Comparison of ENCODE assay signal across 17 cellular contexts in genomic region chr16:57668259-57668563, GRCh38. TPM values are rescaled to one million over a fixed set of nuclear protein-coding genes. Genes with fewer than 3 reads are reported as not detected.
DNase-seq lines count a peak whose midpoint lies in the region; ATAC-seq, FAIRE-seq and TF ChIP-seq lines count a peak whose summit lies in the region.
"Had no signal": no experiment of that assay in that cellular context is flagged by ENCODE, and none has a peak within 500 bp of the region (broad histone marks: within the 10 kb centered on the region; RNA-seq: fewer than 3 reads in every experiment).

ADGRG3 (plus strand) TSS chr16:57668306; CDS start chr16:57668348, 42 bp downstream.

- H2AK5ac ChIP-seq in H9 (ENCODE audit: insufficient read length, low read length) = no peak within 1 kb of the TSS
- H2AK5ac ChIP-seq in mesenchymal stem cell (ENCODE audit: low read length, severe bottlenecking) = no peak within 1 kb of the TSS

- FAIRE-seq in K562 (lab: Jason Lieb, UNC) = no peak

- H3K18ac ChIP-seq in H9 (ENCODE audit: insufficient read length, low read depth, low read length) (no peak within 1 kb of the TSS), mesenchymal stem cell (ENCODE audit: low read depth in 1 of 2, low read length in 2 of 2) (no peak within 1 kb of the TSS)

- H3K9me3 Mint-ChIP-seq in H9 = no peaks in the 10 kb centered on the region
- no peaks in the 10 kb centered on the region for H3K9me3 Mint-ChIP-seq in stimulated activated effector memory CD8-positive, alpha-beta T cell treated with anti-CD3 and anti-CD28 coated beads, Interleukin-12 subunit alpha, Interleukin-12 subunit beta, amount 100 ng/mL, for 72 hours
- H3K9me3 Mint-ChIP-seq: activated naive CD4-positive, alpha-beta T cell treated with anti-CD3 and anti-CD28 coated beads, Interleukin-2, amount 50 U/mL, for 24 hours; activated T-cell treated with anti-CD3 and anti-CD28 coated beads, Interleukin-2, amount 50 U/mL, for 4 hours had no signal

- H4K91ac ChIP-seq in H9 (ENCODE audit: insufficient read length, low read depth, low read length) = no peak within 1 kb of the TSS
- H4K91ac ChIP-seq in mesenchymal stem cell (ENCODE audit: low read length) = no peak within 1 kb of the TSS

- H4K5ac ChIP-seq in H9 (ENCODE audit: insufficient read length, low read depth, low read length) = no peak within 1 kb of the TSS

- no peak within 1 kb of the TSS for H3K56ac ChIP-seq in H9 (ENCODE audit: insufficient read length, low read depth, low read length)

- H2AFZ ChIP-seq in H9 (ENCODE audit: low read length) = no peak within 1 kb of the TSS
- peak within 1 kb of the TSS; percentile 85 for H2AFZ ChIP-seq in K562 (ENCODE audit: low read depth, low read length)
- H2AFZ ChIP-seq in mesenchymal stem cell (ENCODE audit: low read depth, low read length) = no peak within 1 kb of the TSS

- TF ChIP-seq RAD21 in K562 (CRISPR knock-in tag; conservative IDR thresholded peaks at IDR 0.05 in 1 of 2, IDR thresholded peaks at IDR 0.05 in 1 of 2) = no peak

- TF ChIP-seq CTCF in H9 (conservative IDR thresholded peaks at IDR 0.05) = no peak
- TF ChIP-seq CTCF in K562 (IDR thresholded peaks at IDR 0.05 in 2 of 3, conservative IDR thresholded peaks at IDR 0.05 in 1 of 3; ENCODE audit: insufficient read depth in 2 of 3, low read depth in 1 of 3, low read length in 3 of 3) = no peak

- H2BK15ac ChIP-seq in H9 (ENCODE audit: low read depth, low read length) (no peak within 1 kb of the TSS), mesenchymal stem cell (ENCODE audit: low read depth, poor library complexity, severe bottlenecking) (no peak within 1 kb of the TSS)

- in situ Hi-C loops in K562 (cut with MboI) = loop anchor here (5.0 kb wide), 1 partner anchor 49 kb away; no protein-coding TSS in a partner anchor
- in situ Hi-C loops in KBM-7 (cut with MboI; ENCODE audit: low pct_unique_long_range_greater_than_20kb, low sequenced_read_pairs) = no loop called here

- DNase-seq in H9 (no peak), K562 (ENCODE audit: extremely low read depth in 1 of 4, low spot score in 3 of 4) (no peak), mesenchymal stem cell (no peak), KBM-7 (no peak)
- no peak for DNase-seq in stimulated activated effector memory CD8-positive, alpha-beta T cell treated with anti-CD3 and anti-CD28 coated beads, Interleukin-12 subunit alpha, Interleukin-12 subunit beta, amount 100 ng/mL, for 72 hours (ENCODE audit: low spot score in 2 of 2)
- DNase-seq: activated CD8-positive, alpha-beta memory T cell treated with anti-CD3 and anti-CD28 coated beads for 24 hours; activated T-cell treated with anti-CD3 and anti-CD28 coated beads, Interleukin-2, amount 50 U/mL, for 4 hours; left cardiac atrium; NCI-H1417; NCI-H510A treated with DMSO at 0.1 percent for 48 hours; ovary; T1000 had no signal

- H3T11ph ChIP-seq in H9 (ENCODE audit: low read length) = no peak within 1 kb of the TSS

- POLR2A ChIA-PET in K562 (lab: Yijun Ruan, JAX) = no interaction called here

- H3K9me1 ChIP-seq in K562 (ENCODE audit: control insufficient read depth, insufficient read depth, low read length) = peaks cover 3% of the 10 kb centered on the region

- H4K20me1 ChIP-seq in H9 (ENCODE audit: control insufficient read depth, insufficient read depth, insufficient read length) (no peaks in the 10 kb centered on the region), K562 (replicated peaks; ENCODE audit: control insufficient read depth, insufficient read depth, low read length) (no peaks in the 10 kb centered on the region)

- no peaks in the 10 kb centered on the region for H3K23me2 ChIP-seq in H9 (ENCODE audit: insufficient read length, low read depth, low read length, poor library complexity, severe bottlenecking)

- H4K8ac ChIP-seq in H9 (replicated peaks; ENCODE audit: insufficient read length, low read depth, low read length) (no peak within 1 kb of the TSS), mesenchymal stem cell (ENCODE audit: low read length) (peak within 1 kb of the TSS; percentile 29)

- H2BK120ac ChIP-seq in H9 (ENCODE audit: low read depth, low read length, poor library complexity, severe bottlenecking) = no peak within 1 kb of the TSS
- peak within 1 kb of the TSS; percentile 23 for H2BK120ac ChIP-seq in mesenchymal stem cell (ENCODE audit: low read depth, low read length)

- H3K9me3 ChIP-seq in H9 (ENCODE audit: control insufficient read depth, low read depth, low read length) (no peaks in the 10 kb centered on the region), K562 (replicated peaks; ENCODE audit: control insufficient read depth, insufficient read depth, low read depth, low read length) (no peaks in the 10 kb centered on the region), mesenchymal stem cell (ENCODE audit: control insufficient read depth, low read length) (no peaks in the 10 kb centered on the region)
- H3K9me3 ChIP-seq: ovary had no signal

- H3K79me2 ChIP-seq in H9 (ENCODE audit: insufficient read depth, low read length) (no peaks in the 10 kb centered on the region), K562 (ENCODE audit: control insufficient read depth, insufficient read depth, low read length) (no peaks in the 10 kb centered on the region)

- 0 out of 4 replicates have a peak, but pooled peaks cover 0 to 1% of the 10 kb centered on the region in 2 experiments for H3K4me1 Mint-ChIP-seq in H9
- H3K4me1 Mint-ChIP-seq in stimulated activated effector memory CD8-positive, alpha-beta T cell treated with anti-CD3 and anti-CD28 coated beads, Interleukin-12 subunit alpha, Interleukin-12 subunit beta, amount 100 ng/mL, for 72 hours = peaks cover 14% of the 10 kb centered on the region
- H3K4me1 Mint-ChIP-seq: activated naive CD4-positive, alpha-beta T cell treated with anti-CD3 and anti-CD28 coated beads, Interleukin-2, amount 50 U/mL, for 24 hours had no signal

- CTCF ChIA-PET in K562 (lab: Yijun Ruan, JAX; ENCODE audit: low intra/inter-chr PET ratio) = no interaction called here

- H3K27me3 Mint-ChIP-seq in H9 (ENCODE audit: low read depth) = peaks cover 7% of the 10 kb centered on the region
- H3K27me3 Mint-ChIP-seq: activated naive CD4-positive, alpha-beta T cell treated with anti-CD3 and anti-CD28 coated beads, Interleukin-2, amount 50 U/mL, for 24 hours had no signal

- H2BK12ac ChIP-seq in H9 (ENCODE audit: insufficient read length, low read depth, low read length) (no peak within 1 kb of the TSS), mesenchymal stem cell (ENCODE audit: low read length in 2 of 2) (no peak within 1 kb of the TSS)

- intact Hi-C loops in K562 (cut with micrococcal nuclease) = loop anchor here (10.0 kb wide), 1 partner anchor 227 kb away; no protein-coding TSS in a partner anchor

- ATAC-seq in K562 (no peak), GM21786 (IDR thresholded peaks at IDR 0.05; ENCODE audit: unreplicated experiment) (no peak), GM19351 (IDR thresholded peaks at IDR 0.05; ENCODE audit: unreplicated experiment) (no peak)
- ATAC-seq in stimulated activated effector memory CD8-positive, alpha-beta T cell treated with anti-CD3 and anti-CD28 coated beads, Interleukin-12 subunit alpha, Interleukin-12 subunit beta, amount 100 ng/mL, for 72 hours = peak; percentile 4
- ATAC-seq: activated T-cell treated with anti-CD3 and anti-CD28 coated beads, Interleukin-2, amount 50 U/mL, for 4 hours had no signal

- H3K4me2 ChIP-seq in H9 (ENCODE audit: insufficient read depth, insufficient read length, low read length) (no peak within 1 kb of the TSS), K562 (ENCODE audit: insufficient read depth, low read length) (peak within 1 kb of the TSS; percentile 9; the same call in 1 of the 2 replicates), mesenchymal stem cell (ENCODE audit: low read length, poor library complexity, severe bottlenecking) (no peak within 1 kb of the TSS)

- no peak for TF ChIP-seq EP300 in K562 (IDR thresholded peaks at IDR 0.05; ENCODE audit: low read length)

- no TSS peak for BruUV-seq in K562 (replicated peaks; lab: Mats Ljungman, UMichigan)

- H3K9ac ChIP-seq in H9 (ENCODE audit: extremely low read depth, insufficient read length, low read length) = no peak within 1 kb of the TSS
- H3K9ac ChIP-seq in K562 (ENCODE audit: insufficient read depth in 1 of 2, low read depth in 2 of 2, low read length in 2 of 2) = peak within 1 kb of the TSS; percentile 55 to 84; a peak in 3 of 4 replicates
- no peak within 1 kb of the TSS for H3K9ac ChIP-seq in mesenchymal stem cell (ENCODE audit: low read length)

- no peak within 1 kb of the TSS for H2BK20ac ChIP-seq in H9 (ENCODE audit: low read depth, low read length, poor library complexity, severe bottlenecking)

- H3K27ac Mint-ChIP-seq in H9 = peak within 1 kb of the TSS in 2 of 3 experiments; percentile 53 to 83; a peak in 3 of 7 replicates
- H3K27ac Mint-ChIP-seq in stimulated activated effector memory CD8-positive, alpha-beta T cell treated with anti-CD3 and anti-CD28 coated beads, Interleukin-12 subunit alpha, Interleukin-12 subunit beta, amount 100 ng/mL, for 72 hours = peak within 1 kb of the TSS; percentile 66

- H3K23ac ChIP-seq in H9 (ENCODE audit: insufficient read length, low read depth, low read length) = no peak within 1 kb of the TSS
- no peak within 1 kb of the TSS for H3K23ac ChIP-seq in mesenchymal stem cell (ENCODE audit: low read length in 2 of 2)

- H3K27ac ChIP-seq in H9 (ENCODE audit: insufficient read length, low read depth, low read length) (no peak within 1 kb of the TSS), K562 (ENCODE audit: extremely low read depth, low read depth, low read length) (peak within 1 kb of the TSS; percentile 72), mesenchymal stem cell (ENCODE audit: low read length, poor library complexity, severe bottlenecking) (no peak within 1 kb of the TSS)
- H3K27ac ChIP-seq: ovary, RWPE1 had no signal

- H3K79me1 ChIP-seq in H9 (ENCODE audit: insufficient read depth, low read depth, low read length, poor library complexity, severe bottlenecking) (no peaks in the 10 kb centered on the region), mesenchymal stem cell (replicated peaks; ENCODE audit: low read length, poor library complexity, severe bottlenecking) (no peaks in the 10 kb centered on the region)

- no peaks in the 10 kb centered on the region for H3K4me1 ChIP-seq in H9 (ENCODE audit: insufficient read depth, low read length)
- H3K4me1 ChIP-seq in K562 (replicated peaks in 1 of 2; ENCODE audit: control insufficient read depth in 2 of 2, insufficient read depth in 2 of 2, low read length in 2 of 2) = peaks cover 24 to 38% of the 10 kb centered on the region in 2 experiments
- peaks cover 19% of the 10 kb centered on the region for H3K4me1 ChIP-seq in mesenchymal stem cell (ENCODE audit: control insufficient read depth, insufficient read depth, low read depth, low read length)

- WGBS in H9 (ENCODE audit: extremely low coverage, insufficient read length, low lambda C conversion rate) = no CpG with 5 or more reads among the region's 11 CpGs
- 86% methylated on average over 6 of the region's 11 CpGs for WGBS in K562 (ENCODE audit: insufficient coverage, low coverage, missing lambda C conversion rate)
- WGBS in mesenchymal stem cell = 90% methylated on average over 8 of the region's 11 CpGs

- no peak for TF ChIP-seq POLR2A in K562 (conservative IDR thresholded peaks at IDR 0.05)

- no peak within 1 kb of the TSS for H3K4ac ChIP-seq in H9 (ENCODE audit: low read depth, low read length)
- H3K4ac ChIP-seq in mesenchymal stem cell (ENCODE audit: low read depth in 1 of 2, low read length in 2 of 2) = no peak within 1 kb of the TSS

- H3K4me3 Mint-ChIP-seq in H9 = no peak within 1 kb of the TSS
- H3K4me3 Mint-ChIP-seq in stimulated activated effector memory CD8-positive, alpha-beta T cell treated with anti-CD3 and anti-CD28 coated beads, Interleukin-12 subunit alpha, Interleukin-12 subunit beta, amount 100 ng/mL, for 72 hours = no peak within 1 kb of the TSS
- H3K4me3 Mint-ChIP-seq: activated naive CD4-positive, alpha-beta T cell treated with anti-CD3 and anti-CD28 coated beads, Interleukin-2, amount 50 U/mL, for 24 hours; activated T-cell treated with anti-CD3 and anti-CD28 coated beads, Interleukin-2, amount 50 U/mL, for 4 hours had no signal

- no peak within 1 kb of the TSS for H3K4me3 ChIP-seq in K562
- no peak within 1 kb of the TSS for H3K4me3 ChIP-seq in mesenchymal stem cell (ENCODE audit: insufficient read depth in 1 of 2, low read depth in 1 of 2, low read length in 2 of 2)
- H3K4me3 ChIP-seq: ovary had no signal

- H2BK5ac ChIP-seq in H9 (ENCODE audit: insufficient read length, low read length) (no peak within 1 kb of the TSS), mesenchymal stem cell (ENCODE audit: low read depth, low read length, poor library complexity, severe bottlenecking) (no peak within 1 kb of the TSS)

- no peak within 1 kb of the TSS; the same call in 1 of the 2 replicates for H3K14ac ChIP-seq in H9 (ENCODE audit: insufficient read depth, low read length)
- H3K14ac ChIP-seq in mesenchymal stem cell (ENCODE audit: low read length in 2 of 2) = peak within 1 kb of the TSS in 1 of 2 experiments; percentile 9

- no peaks in the 10 kb centered on the region for H3K27me3 ChIP-seq in H9 (ENCODE audit: insufficient read depth, low read length)
- 0 out of 5 replicates have a peak, but pooled peaks cover 0 to 4% of the 10 kb centered on the region in 2 experiments for H3K27me3 ChIP-seq in K562 (ENCODE audit: control insufficient read depth in 2 of 2, insufficient read depth in 2 of 2, low read length in 2 of 2)
- H3K27me3 ChIP-seq in mesenchymal stem cell (ENCODE audit: control insufficient read depth in 1 of 2, insufficient read depth in 1 of 2, low read length in 2 of 2) = peaks cover 7 to 30% of the 10 kb centered on the region in 2 experiments
- H3K27me3 ChIP-seq: ovary had no signal

- no peaks in the 10 kb centered on the region for H3K36me3 ChIP-seq in K562 (ENCODE audit: control insufficient read depth, insufficient read depth, low read length)
- H3K36me3 ChIP-seq in mesenchymal stem cell (ENCODE audit: control insufficient read depth in 1 of 2, insufficient read depth in 2 of 2, low read depth in 1 of 2, low read length in 2 of 2) = peaks cover 3 to 29% of the 10 kb centered on the region in 2 experiments
- H3K36me3 ChIP-seq: ovary had no signal

- no peaks in the 10 kb centered on the region; a peak in 1 of 7 replicates for H3K36me3 Mint-ChIP-seq in H9 (ENCODE audit: insufficient read depth in 1 of 3, low read depth in 3 of 3)
- H3K36me3 Mint-ChIP-seq in stimulated activated effector memory CD8-positive, alpha-beta T cell treated with anti-CD3 and anti-CD28 coated beads, Interleukin-12 subunit alpha, Interleukin-12 subunit beta, amount 100 ng/mL, for 72 hours = peaks cover 25% of the 10 kb centered on the region
- H3K36me3 Mint-ChIP-seq: activated naive CD4-positive, alpha-beta T cell treated with anti-CD3 and anti-CD28 coated beads, Interleukin-2, amount 50 U/mL, for 24 hours had no signal

RNA-seq across cellular contexts. Expression of gene ADGRG3, which starts in this region (rescaled TPM):
- total RNA-seq in H9 (2021) (0.46 and 0.64 TPM in 2 replicates), K562 (2014; rRNA removed) (not detected in 2 replicates), K562 (2014; rRNA removed; fragmentation: Illumina TruSeq; extraction: Trizol) (0.16 TPM in 1 of 2 replicates, not detected in the other), K562 (2015; rRNA removed; fragmentation: Illumina TruSeq; extraction: Trizol) (0.08 TPM in 1 of 2 replicates, not detected in the other), K562 (2021) (0.09 and 0.16 TPM in 2 replicates)
- total RNA-seq in K562 (2011; cell fraction: chromatin; rRNA removed; ENCODE audit: low replicate concordance) = 0.40 and 1.00 TPM in 2 replicates
- 0.17 and 0.66 TPM in 2 replicates for total RNA-seq in K562 (2011; cell fraction: nucleolus; rRNA removed)
- total RNA-seq in K562 (2011; cell fraction: nucleoplasm; rRNA removed) = 0.29 TPM in 1 of 2 replicates, not detected in the other
- polyA plus RNA-seq in K562 (2011; rRNA removed) (0.13 and 0.18 TPM in 2 replicates), K562 (2014; fragmentation: Illumina TruSeq; extraction: Trizol) (0.09 and 0.10 TPM in 2 replicates), K562 (2014; fragmentation: Nextera tagmentation; extraction: Ambion mirVana) (under 1 TPM; 0.10 to 0.30 TPM), K562 (2014; rRNA removed) (0.24 and 0.52 TPM in 2 replicates)
- polyA plus RNA-seq in K562 (2011; cell fraction: cytosol; rRNA removed) = 0.09 and 0.18 TPM in 2 replicates
- 0.51 and 0.59 TPM in 2 replicates for polyA plus RNA-seq in K562 (2011; cell fraction: nucleus; rRNA removed)
- polyA plus RNA-seq in K562 (2012) = 0.03 and 2.0 TPM in 2 replicates
- polyA minus RNA-seq in K562 (2011; rRNA and poly(A)+ RNA removed) = 0.21 TPM in 1 of 2 replicates, not detected in the other
- polyA minus RNA-seq in K562 (2011; cell fraction: cytosol; rRNA and poly(A)+ RNA removed) = not detected in 2 replicates
- 0.27 TPM in 1 of 2 replicates, not detected in the other for polyA minus RNA-seq in K562 (2011; cell fraction: nucleus; rRNA and poly(A)+ RNA removed)
- polyA plus RNA-seq in mesenchymal stem cell (2013, experiment 1 of 2) = not detected
- not detected for polyA plus RNA-seq in mesenchymal stem cell (2013, experiment 2 of 2)
- total RNA-seq: activated T-cell treated with anti-CD3 and anti-CD28 coated beads, Interleukin-2, amount 50 U/mL, for 4 hours; HT1080 had no signal

Comparison
In these comparisons a context has a peak if more than half of its experiments do, and no peak if none do; other contexts are left out.
1. H3K9ac ChIP-seq: peak in K562 (2 of 2); none in H9 (single experiment) and mesenchymal stem cell (single experiment).